ENCODE assay signal across 8 cellular contexts in the genomic region with DNA sequence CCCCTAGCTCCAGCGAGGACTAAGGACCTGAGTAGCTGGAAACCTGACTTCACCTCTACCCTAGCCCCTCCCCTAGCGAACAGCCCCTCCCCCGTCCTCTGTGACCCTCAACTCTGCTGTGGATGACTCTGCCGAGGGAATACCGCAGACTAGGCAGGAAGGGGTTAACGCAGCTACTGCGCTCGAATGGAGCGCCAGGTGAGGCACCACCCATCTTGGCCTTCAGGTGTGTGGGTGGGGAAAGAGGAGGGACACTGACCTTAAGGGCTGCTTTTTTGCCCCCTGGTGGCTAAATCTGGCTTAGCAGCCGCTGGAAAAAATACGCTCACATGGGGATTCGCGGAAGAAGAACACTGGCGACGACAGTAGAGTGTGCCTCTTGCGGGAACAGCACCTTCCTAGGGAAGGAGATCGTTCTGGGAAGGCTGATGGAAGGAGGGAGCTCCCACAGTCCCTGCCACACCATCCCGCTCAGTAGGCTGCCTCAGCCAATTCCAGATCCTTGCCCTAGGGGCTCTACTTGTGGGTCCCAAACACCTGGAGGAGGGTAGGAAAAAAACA. TPM values are rescaled to one million over a fixed set of nuclear protein-coding genes. Genes with fewer than 3 reads are reported as not detected.
DNase-seq lines count a peak whose midpoint lies in the region; ATAC-seq, FAIRE-seq and TF ChIP-seq lines count a peak whose summit lies in the region.

No MANE protein-coding gene starts in this region.

- no peak for TF ChIP-seq EP300 in GM12878 (IDR thresholded peaks at IDR 0.05; ENCODE audit: borderline replicate concordance in 1 of 2, control insufficient read depth in 1 of 2, low read depth in 2 of 2, low read length in 2 of 2)

- TF ChIP-seq POLR2A in GM12878 (IDR thresholded peaks at IDR 0.05; ENCODE audit: low read depth, low read length) (no peak), gastrocnemius medialis (IDR thresholded peaks at IDR 0.05) (no peak)

- H3K4me3 ChIP-seq in GM12865 (ENCODE audit: low read depth, low read length), result peak overlapping the region; percentile 72
- H3K4me3 ChIP-seq in GM12878, result peak overlapping the region; percentile 97
- H3K4me3 ChIP-seq in iPS-15b (ENCODE audit: low read depth, low read length), result peak overlapping the region; percentile 93
- peak overlapping the region; percentile 60 to 100 (median 82) for H3K4me3 ChIP-seq in gastrocnemius medialis

- peaks cover 30% of the 10 kb centered on the region for H3K4me1 ChIP-seq in GM12878 (ENCODE audit: control insufficient read depth, insufficient read depth, low read length)
- peaks cover 10% of the 10 kb centered on the region for H3K4me1 ChIP-seq in iPS-15b (ENCODE audit: control insufficient read depth, insufficient read depth, low read length)
- peaks cover 42 to 52% of the 10 kb centered on the region in 2 donors for H3K4me1 ChIP-seq in gastrocnemius medialis

- no peaks in the 10 kb centered on the region for H3K36me3 ChIP-seq in GM12878 (ENCODE audit: control insufficient read depth in 2 of 2, insufficient read depth in 2 of 2, low read length in 1 of 2)
- H3K36me3 ChIP-seq in iPS-15b (ENCODE audit: control insufficient read depth, insufficient read depth, low read length), result no peaks in the 10 kb centered on the region
- H3K36me3 ChIP-seq in gastrocnemius medialis, result no peaks in the 10 kb centered on the region

- H4K20me1 ChIP-seq in GM12878 (ENCODE audit: control insufficient read depth, insufficient read depth), result no peaks in the 10 kb centered on the region

- SMC1A ChIA-PET in GM12878 (lab: Charles Lee; ENCODE audit: uncharacterized antibody, unreplicated experiment), result interaction anchor here (0.8 to 12.9 kb wide), 10 partner anchors 18 to 240 kb away, joined by 3 to 185 read pairs (median 4); partner anchors contain the start of genes CXCR5 and UPK2

- intact Hi-C loops in GM12878 (cut with micrococcal nuclease; ENCODE audit: unreplicated experiment) (loop anchor here (1.0 to 2.0 kb wide), 3 partner anchors 23 to 240 kb away; partner anchors contain the start of gene UPK2), gastrocnemius medialis (cut with DNase I; ENCODE audit: low total_unique reads) (loop anchor here (1.0 to 5.0 kb wide), 3 partner anchors 26 to 61 kb away; partner anchors contain the start of gene UPK2)

- peak; percentile 41 for FAIRE-seq in GM12878 (lab: Jason Lieb, UNC)

- peak; percentile 63 for TF ChIP-seq RAD21 in GM12878 (IDR thresholded peaks at IDR 0.05; ENCODE audit: insufficient read depth, low read depth, low read length)

- TF ChIP-seq CTCF in GM12865 (IDR thresholded peaks at IDR 0.05; ENCODE audit: insufficient read depth, low read depth, low read length, missing control alignments) (peak; percentile 93), GM12878 (IDR thresholded peaks at IDR 0.05 in 2 of 3, conservative IDR thresholded peaks at IDR 0.05 in 1 of 3; ENCODE audit: control insufficient read depth in 2 of 3, extremely low read depth in 1 of 3, insufficient read depth in 1 of 3, low read depth in 3 of 3, low read length in 3 of 3) (peak; percentile 91 to 98 (median 92)), gastrocnemius medialis (IDR thresholded peaks at IDR 0.05 in 4 of 5, conservative IDR thresholded peaks at IDR 0.05 in 1 of 5) (peak; percentile 92 to 99 (median 96))

- H3K79me2 ChIP-seq in GM12878 (ENCODE audit: control insufficient read depth, insufficient read depth, low read length), result peaks cover under 1% of the 10 kb centered on the region

- peak; percentile 12 for ATAC-seq in GM12878
- ATAC-seq in gastrocnemius medialis, result peak; percentile 16 to 29
- no peak for ATAC-seq in GM18873 (IDR thresholded peaks at IDR 0.05; ENCODE audit: low FRiP score, unreplicated experiment)

- no peaks in the 10 kb centered on the region for H3K27me3 ChIP-seq in GM12878 (replicated peaks in 1 of 2; ENCODE audit: control insufficient read depth in 2 of 2, insufficient read depth in 2 of 2, low read length in 1 of 2)
- H3K27me3 ChIP-seq in iPS-15b (ENCODE audit: control insufficient read depth, insufficient read depth, low read length), result peaks cover 15% of the 10 kb centered on the region
- H3K27me3 ChIP-seq in gastrocnemius medialis, result no peaks in the 10 kb centered on the region

- POLR2A ChIA-PET in GM12878 (lab: Charles Lee), result interaction anchor here (0.5 to 4.0 kb wide), 13 partner anchors 10 to 653 kb away, joined by 3 to 35 read pairs (median 5); partner anchors contain the start of genes ARCN1 and HYOU1

- DNase-seq in GM12865 (ENCODE audit: low read depth) (peak; percentile 88), NCI-H1694 (lab: John Stamatoyannopoulos, UW) (peak; percentile 31), T1000 (lab: John Stamatoyannopoulos, UW) (peak; percentile 17), GM12878 (ENCODE audit: low read depth, low spot score) (peak; percentile 51), gastrocnemius medialis (peak; percentile 70 to 89), mesenteric fat pad (ENCODE audit: low spot score) (no peak)

- CTCF ChIA-PET in GM12878 (lab: Yijun Ruan, JAX), result interaction anchor here (0.6 to 11.6 kb wide), 26 partner anchors 9 to 1599 kb away, joined by 3 to 330 read pairs (median 4); partner anchors contain the start of genes CXCR5, DDX6, DPAGT1 and UPK2

- H2AFZ ChIP-seq in GM12878 (ENCODE audit: control insufficient read depth, low read depth, low read length), result peak overlapping the region; percentile 73

- H3K9me3 ChIP-seq in GM12878 (replicated peaks; ENCODE audit: control insufficient read depth, insufficient read depth, low read length) (no peaks in the 10 kb centered on the region), iPS-15b (ENCODE audit: control insufficient read depth, insufficient read depth, low read length) (no peaks in the 10 kb centered on the region), gastrocnemius medialis (no peaks in the 10 kb centered on the region)

- peak overlapping the region; percentile 99 for H3K4me2 ChIP-seq in GM12878 (ENCODE audit: control insufficient read depth, insufficient read depth)

- RAD21 ChIA-PET in GM12878 (lab: Charles Lee; ENCODE audit: unreplicated experiment), result interaction anchor here (0.7 to 8.8 kb wide), 9 partner anchors 18 to 271 kb away, joined by 3 to 169 read pairs (median 5); partner anchors contain the start of genes CXCR5 and UPK2

- peak overlapping the region; percentile 42 for H3K9ac ChIP-seq in GM12878 (ENCODE audit: control insufficient read depth, insufficient read depth, low read length)
- H3K9ac ChIP-seq in iPS-15b (ENCODE audit: low read depth, low read length), result peak overlapping the region; percentile 74

- in situ Hi-C loops in GM12878 (cut with MboI), result no loop called here
- in situ Hi-C loops in gastrocnemius medialis (cut with MboI; ENCODE audit: low sequenced_read_pairs in 4 of 4), result loop anchor here in 2 of 4 donors (10.0 to 25.0 kb wide), 3 partner anchors 143 to 235 kb away; partner anchors contain the start of gene DDX6 (in 1 of the 2)

- no TSS peak for BruUV-seq in GM12878 (replicated peaks; lab: Mats Ljungman, UMichigan)

- peak overlapping the region; percentile 50; the same call in 1 of the 2 replicates for H3K27ac ChIP-seq in GM12878 (ENCODE audit: control insufficient read depth, insufficient read depth)
- peak overlapping the region; percentile 89 to 100 (median 96) for H3K27ac ChIP-seq in gastrocnemius medialis

- 1% methylated on average over 18 of the region's 18 CpGs for whole genome bisulfite sequencing in GM12878 (ENCODE audit: insufficient coverage, insufficient replicate concordance, low lambda C conversion rate, missing lambda C conversion rate)

RNA-seq across cellular contexts. Expression of gene BCL9L, which starts 4.5 kb away (rescaled TPM):
- total RNA-seq in GM12878 (2013; cell fraction: nucleolus; rRNA removed), result 9.2 and 11.3 TPM in 2 replicates
- total RNA-seq in GM12878 (2014; rRNA removed) (1.5 and 1.9 TPM in 2 replicates), GM12878 (2014; rRNA removed; fragmentation: Illumina TruSeq; extraction: Trizol) (0.92 and 1.9 TPM in 2 replicates), GM12878 (2021) (15.9 and 18.4 TPM in 2 replicates), gastrocnemius medialis (10 to 100 TPM; 17.1 to 35.6 (median 23.8) TPM), mesenteric fat pad (86.4 TPM)
- polyA plus RNA-seq in GM12878 (2011; ENCODE audit: low read depth), result 2.2 TPM
- polyA plus RNA-seq in GM12878 (2011; rRNA removed) (0.67 and 0.84 TPM in 2 replicates), GM12878 (2014; fragmentation: Illumina TruSeq; extraction: Trizol) (1.1 and 6.0 TPM in 2 replicates), GM12878 (2014; fragmentation: Nextera tagmentation; extraction: Ambion mirVana) (under 1 TPM; 0.04 to 0.11 TPM), GM12878 (2014; rRNA removed) (6.1 and 8.0 TPM in 2 replicates), GM12878 (2016; fragmentation: Nextera tagmentation; extraction: Ambion mirVana) (under 1 TPM; 0.53 to 0.87 TPM)
- polyA plus RNA-seq in GM12878 (2011; cell fraction: cytosol; rRNA removed), result 0.78 and 1.1 TPM in 2 replicates
- polyA plus RNA-seq in GM12878 (2011; cell fraction: nucleus; rRNA removed), result 4.7 and 6.3 TPM in 2 replicates
- 8.6 and 8.9 TPM in 2 replicates for polyA plus RNA-seq in GM12878 (2012)
- 0.59 and 3.8 TPM in 2 replicates for polyA minus RNA-seq in GM12878 (2011; rRNA and poly(A)+ RNA removed)
- polyA minus RNA-seq in GM12878 (2011; cell fraction: cytosol; rRNA and poly(A)+ RNA removed), result 3.3 and 4.4 TPM in 2 replicates
- polyA minus RNA-seq in GM12878 (2011; cell fraction: nucleus; rRNA and poly(A)+ RNA removed), result 3.7 and 7.4 TPM in 2 replicates

RNA-seq across cellular contexts. Expression of gene UPK2, which starts 25.9 kb away (rescaled TPM):
- total RNA-seq in GM12878 (2013; cell fraction: nucleolus; rRNA removed), result 0.64 and 1.3 TPM in 2 replicates
- total RNA-seq in GM12878 (2014; rRNA removed) (not detected in 2 replicates), GM12878 (2014; rRNA removed; fragmentation: Illumina TruSeq; extraction: Trizol) (not detected in 2 replicates), GM12878 (2021) (0.31 TPM in 1 of 2 replicates, not detected in the other), gastrocnemius medialis (not detected), mesenteric fat pad (not detected)
- polyA plus RNA-seq in GM12878 (2011; ENCODE audit: low read depth), result 0.46 TPM
- polyA plus RNA-seq in GM12878 (2011; rRNA removed) (0.37 and 1.0 TPM in 2 replicates), GM12878 (2014; fragmentation: Illumina TruSeq; extraction: Trizol) (0.07 TPM in 1 of 2 replicates, not detected in the other), GM12878 (2014; fragmentation: Nextera tagmentation; extraction: Ambion mirVana) (not detected), GM12878 (2014; rRNA removed) (0.20 TPM in 1 of 2 replicates, not detected in the other), GM12878 (2016; fragmentation: Nextera tagmentation; extraction: Ambion mirVana) (not detected)
- polyA plus RNA-seq in GM12878 (2011; cell fraction: cytosol; rRNA removed), result 1.5 and 2.7 TPM in 2 replicates
- polyA plus RNA-seq in GM12878 (2011; cell fraction: nucleus; rRNA removed), result 1.7 and 2.6 TPM in 2 replicates
- 1.0 and 1.8 TPM in 2 replicates for polyA plus RNA-seq in GM12878 (2012)
- 0.73 and 1.4 TPM in 2 replicates for polyA minus RNA-seq in GM12878 (2011; rRNA and poly(A)+ RNA removed)
- not detected in 2 replicates for polyA minus RNA-seq in GM12878 (2011; cell fraction: cytosol; rRNA and poly(A)+ RNA removed)
- 0.24 TPM in 1 of 2 replicates, not detected in the other for polyA minus RNA-seq in GM12878 (2011; cell fraction: nucleus; rRNA and poly(A)+ RNA removed)

RNA-seq across cellular contexts. Expression of gene FOXR1, which starts 41.3 kb away (rescaled TPM):
- not detected in 2 replicates for total RNA-seq in GM12878 (2013; cell fraction: nucleolus; rRNA removed)
- total RNA-seq in GM12878 (2014; rRNA removed) (not detected in 2 replicates), GM12878 (2014; rRNA removed; fragmentation: Illumina TruSeq; extraction: Trizol) (not detected in 2 replicates), GM12878 (2021) (not detected in 2 replicates), gastrocnemius medialis (not detected), mesenteric fat pad (not detected)
- polyA plus RNA-seq in GM12878 (2011; ENCODE audit: low read depth), result not detected
- polyA plus RNA-seq in GM12878 (2011; rRNA removed) (not detected in 2 replicates), GM12878 (2014; fragmentation: Illumina TruSeq; extraction: Trizol) (not detected in 2 replicates), GM12878 (2014; fragmentation: Nextera tagmentation; extraction: Ambion mirVana) (not detected), GM12878 (2014; rRNA removed) (not detected in 2 replicates), GM12878 (2016; fragmentation: Nextera tagmentation; extraction: Ambion mirVana) (not detected)
- polyA plus RNA-seq in GM12878 (2011; cell fraction: cytosol; rRNA removed), result not detected in 2 replicates
- not detected in 2 replicates for polyA plus RNA-seq in GM12878 (2011; cell fraction: nucleus; rRNA removed)
- not detected in 2 replicates for polyA plus RNA-seq in GM12878 (2012)
- not detected in 2 replicates for polyA minus RNA-seq in GM12878 (2011; rRNA and poly(A)+ RNA removed)
- polyA minus RNA-seq in GM12878 (2011; cell fraction: cytosol; rRNA and poly(A)+ RNA removed), result not detected in 2 replicates
- not detected in 2 replicates for polyA minus RNA-seq in GM12878 (2011; cell fraction: nucleus; rRNA and poly(A)+ RNA removed)

RNA-seq across cellular contexts. Expression of gene CXCR5, which starts 46.5 kb away (rescaled TPM):
- 2.3 and 2.7 TPM in 2 replicates for total RNA-seq in GM12878 (2013; cell fraction: nucleolus; rRNA removed)
- total RNA-seq in GM12878 (2014; rRNA removed) (0.27 and 0.56 TPM in 2 replicates), GM12878 (2014; rRNA removed; fragmentation: Illumina TruSeq; extraction: Trizol) (0.18 and 0.22 TPM in 2 replicates), GM12878 (2021) (0.44 and 0.45 TPM in 2 replicates), gastrocnemius medialis (not detected), mesenteric fat pad (not detected)
- polyA plus RNA-seq in GM12878 (2011; ENCODE audit: low read depth), result 1.7 TPM
- polyA plus RNA-seq in GM12878 (2011; rRNA removed) (0.10 and 0.14 TPM in 2 replicates), GM12878 (2014; fragmentation: Illumina TruSeq; extraction: Trizol) (0.06 and 0.15 TPM in 2 replicates), GM12878 (2014; fragmentation: Nextera tagmentation; extraction: Ambion mirVana) (under 1 TPM; 0.03 to 0.11 TPM), GM12878 (2014; rRNA removed) (0.15 and 0.28 TPM in 2 replicates), GM12878 (2016; fragmentation: Nextera tagmentation; extraction: Ambion mirVana) (under 1 TPM; 0.44 to 0.63 TPM)
- polyA plus RNA-seq in GM12878 (2011; cell fraction: cytosol; rRNA removed), result 0.36 and 0.43 TPM in 2 replicates
- 0.38 and 0.45 TPM in 2 replicates for polyA plus RNA-seq in GM12878 (2011; cell fraction: nucleus; rRNA removed)
- 3.2 and 3.5 TPM in 2 replicates for polyA plus RNA-seq in GM12878 (2012)
- 0.59 and 0.88 TPM in 2 replicates for polyA minus RNA-seq in GM12878 (2011; rRNA and poly(A)+ RNA removed)
- polyA minus RNA-seq in GM12878 (2011; cell fraction: cytosol; rRNA and poly(A)+ RNA removed), result 0.21 TPM in 1 of 2 replicates, not detected in the other
- 0.36 and 0.38 TPM in 2 replicates for polyA minus RNA-seq in GM12878 (2011; cell fraction: nucleus; rRNA and poly(A)+ RNA removed)
